ENCODE assay signal across 39 cellular contexts in genomic region chr19:41018736-41019290, GRCh38. TPM values are rescaled to one million over a fixed set of nuclear protein-coding genes. Genes with fewer than 3 reads are reported as not detected.
"Had no signal": no experiment of that assay in that cellular context is flagged by ENCODE, and none has a peak within 500 bp of the region (broad histone marks: within the 10 kb centered on the region; RNA-seq: fewer than 3 reads in every experiment).

No MANE protein-coding gene starts in this region.

- H3K36me3 Mint-ChIP-seq: activated CD4-positive, alpha-beta memory T cell treated with anti-CD3 and anti-CD28 coated beads for 36 hours; activated CD8-positive, alpha-beta memory T cell treated with anti-CD3 and anti-CD28 coated beads, Interleukin-2, amount 10 ng/mL, durations not matched to agents 7 days and 5 days; activated naive CD4-positive, alpha-beta T cell treated with anti-CD3 and anti-CD28 coated beads, Interleukin-2, amount 50 U/mL, for 72 hours; activated naive CD8-positive, alpha-beta T cell treated with anti-CD3 and anti-CD28 coated beads for 36 hours had no signal

- H3K27me3 ChIP-seq: adrenal gland, brain microvascular endothelial cell had no signal

- H3K4me1 ChIP-seq: adrenal gland, body of pancreas, breast epithelium had no signal

- ATAC-seq: activated CD8-positive, alpha-beta memory T cell treated with anti-CD3 and anti-CD28 coated beads, Interleukin-2, amount 10 ng/mL, durations not matched to agents 7 days and 5 days; activated CD8-positive, alpha-beta T cell treated with anti-CD3 and anti-CD28 coated beads for 36 hours; activated naive CD4-positive, alpha-beta T cell treated with anti-CD3 and anti-CD28 coated beads, Interleukin-2, amount 50 U/mL, for 72 hours; activated T-cell treated with anti-CD3 and anti-CD28 coated beads, Interleukin-2, amount 50 U/mL, for 4 hours; activated T-cell treated with anti-CD3 and anti-CD28 coated beads, Interleukin-2, amount 50 U/mL, for 72 hours; activated T-helper 17 cell treated with anti-CD3 and anti-CD28 coated beads, Interleukin-2, amount 50 U/mL, for 72 hours; body of pancreas had no signal

- H3K4me3 Mint-ChIP-seq: activated B cell treated with CpG ODN at 0.5 μM for 24 hours; activated CD4-positive, alpha-beta memory T cell treated with anti-CD3 and anti-CD28 coated beads for 36 hours; activated CD4-positive, alpha-beta T cell treated with anti-CD3 and anti-CD28 coated beads, Interleukin-2, amount 10 ng/mL, durations not matched to agents 24 days and 14 days; activated CD8-positive, alpha-beta memory T cell treated with anti-CD3 and anti-CD28 coated beads, Interleukin-2, amount 10 ng/mL, durations not matched to agents 7 days and 5 days; activated CD8-positive, alpha-beta T cell treated with anti-CD3 and anti-CD28 coated beads for 36 hours; activated naive CD4-positive, alpha-beta T cell treated with anti-CD3 and anti-CD28 coated beads for 36 hours; activated naive CD8-positive, alpha-beta T cell treated with anti-CD3 and anti-CD28 coated beads for 36 hours; activated T-cell treated with anti-CD3 and anti-CD28 coated beads, Interleukin-2, amount 50 U/mL, for 4 hours; activated T-cell treated with anti-CD3 and anti-CD28 coated beads, Interleukin-2, amount 50 U/mL, for 72 hours; activated T-helper 1 cell treated with anti-CD3 and anti-CD28 coated beads, Interleukin-12 subunit alpha, Interleukin-12 subunit beta, Interleukin-2, Interleukin-4 antibody, amounts not matched to agents 30 ng/mL and 10 ng/mL and 1 ng/mL, durations not matched to agents 14 hours and 24 hours and 36 hours; activated T-helper 17 cell treated with anti-CD3 and anti-CD28 coated beads, Interleukin-2, amount 50 U/mL, for 72 hours; T-helper 1 cell treated with Interleukin-12 subunit alpha and Interleukin-12 subunit beta and Interleukin-4 antibody, amounts not matched to agents 30 μg/mL and 1 μg/mL, for 36 hours; T-helper 2 cell treated with Interferon-gamma antibody and Interleukin-4, amounts not matched to agents 5 μg/mL and 100 μg/mL, for 36 hours had no signal

- H3K27ac ChIP-seq: adrenal gland, body of pancreas, brain microvascular endothelial cell, breast epithelium, VCaP had no signal

- DNase-seq: activated B cell treated with CpG ODN at 0.5 μM for 24 hours; activated CD4-positive, alpha-beta memory T cell treated with anti-CD3 and anti-CD28 coated beads for 36 hours; activated CD4-positive, alpha-beta T cell treated with anti-CD3 and anti-CD28 coated beads for 4 hours; activated CD4-positive, alpha-beta T cell treated with anti-CD3 and anti-CD28 coated beads, Interleukin-2, amount 10 ng/mL, durations not matched to agents 24 days and 14 days; activated CD4-positive, alpha-beta T cell treated with anti-CD3 and anti-CD28 coated beads, Interleukin-2, amount 50 U/mL, for 1 hour; activated CD4-positive, alpha-beta T cell treated with anti-CD3 and anti-CD28 coated beads, Interleukin-2, amount 50 U/mL, for 4 hours; activated CD4-positive, CD25-positive, alpha-beta regulatory T cell treated with anti-CD3 and anti-CD28 coated beads, Interleukin-2, amount 50 U/mL, for 72 hours; activated CD8-positive, alpha-beta memory T cell treated with anti-CD3 and anti-CD28 coated beads, Interleukin-2, amount 10 ng/mL, durations not matched to agents 7 days and 5 days; activated CD8-positive, alpha-beta T cell treated with anti-CD3 and anti-CD28 coated beads for 36 hours; activated effector memory CD4-positive, alpha-beta T cell treated with anti-CD3 and anti-CD28 coated beads, Interleukin-2, amount 50 U/mL, for 16 hours; activated gamma-delta T cell treated with Interleukin-2 at 50 U/mL for 16 hours; activated naive CD4-positive, alpha-beta T cell; activated naive CD4-positive, alpha-beta T cell treated with anti-CD3 and anti-CD28 coated beads for 36 hours; activated naive CD4-positive, alpha-beta T cell treated with anti-CD3 and anti-CD28 coated beads, Interleukin-2, amount 50 U/mL, for 16 hours; activated naive CD8-positive, alpha-beta T cell treated with anti-CD3 and anti-CD28 coated beads for 36 hours; activated T-cell treated with anti-CD3 and anti-CD28 coated beads for 4 hours; activated T-cell treated with anti-CD3 and anti-CD28 coated beads, Interleukin-2, amount 50 U/mL, for 1 hour; activated T-cell treated with anti-CD3 and anti-CD28 coated beads, Interleukin-2, amount 50 U/mL, for 4 hours; activated T-cell treated with anti-CD3 and anti-CD28 coated beads, Interleukin-2, amount 50 U/mL, for 72 hours; amniotic stem cell; aorta; body of pancreas; brain microvascular endothelial cell; central memory CD4-positive, alpha-beta T cell; SW 1271; T-helper 1 cell; T-helper 2 cell; T-helper 9 cell had no signal

- H3K9me3 Mint-ChIP-seq: activated B cell treated with CpG ODN at 0.5 μM for 24 hours; activated CD4-positive, alpha-beta memory T cell treated with anti-CD3 and anti-CD28 coated beads for 36 hours; activated CD4-positive, alpha-beta T cell treated with anti-CD3 and anti-CD28 coated beads, Interleukin-2, amount 10 ng/mL, durations not matched to agents 24 days and 14 days; activated CD8-positive, alpha-beta T cell treated with anti-CD3 and anti-CD28 coated beads for 36 hours; activated naive CD4-positive, alpha-beta T cell treated with anti-CD3 and anti-CD28 coated beads for 36 hours; activated naive CD4-positive, alpha-beta T cell treated with anti-CD3 and anti-CD28 coated beads, Interleukin-2, amount 50 U/mL, for 72 hours; activated naive CD8-positive, alpha-beta T cell treated with anti-CD3 and anti-CD28 coated beads for 36 hours; activated T-cell treated with anti-CD3 and anti-CD28 coated beads, Interleukin-2, amount 50 U/mL, for 4 hours; activated T-helper 1 cell treated with anti-CD3 and anti-CD28 coated beads, Interleukin-12 subunit alpha, Interleukin-12 subunit beta, Interleukin-2, Interleukin-4 antibody, amounts not matched to agents 30 ng/mL and 10 ng/mL and 1 ng/mL, durations not matched to agents 14 hours and 24 hours and 36 hours; activated T-helper 17 cell treated with anti-CD3 and anti-CD28 coated beads, Interleukin-2, amount 50 U/mL, for 72 hours; T-helper 1 cell treated with Interleukin-12 subunit alpha and Interleukin-12 subunit beta and Interleukin-4 antibody, amounts not matched to agents 30 μg/mL and 1 μg/mL, for 36 hours; T-helper 2 cell treated with Interferon-gamma antibody and Interleukin-4, amounts not matched to agents 5 μg/mL and 100 μg/mL, for 36 hours had no signal

- H3K4me1 Mint-ChIP-seq: activated B cell treated with CpG ODN at 0.5 μM for 24 hours; activated CD4-positive, alpha-beta T cell treated with anti-CD3 and anti-CD28 coated beads, Interleukin-2, amount 10 ng/mL, durations not matched to agents 24 days and 14 days; activated T-helper 17 cell treated with anti-CD3 and anti-CD28 coated beads, Interleukin-2, amount 50 U/mL, for 72 hours had no signal

- FAIRE-seq: astrocyte, TTC549 had no signal

- H3K9me3 ChIP-seq: adrenal gland, body of pancreas, breast epithelium had no signal

- H3K36me3 ChIP-seq: adrenal gland, brain microvascular endothelial cell, breast epithelium had no signal

- H3K4me3 ChIP-seq: adrenal gland, body of pancreas, breast epithelium had no signal

- H3K27ac Mint-ChIP-seq: activated B cell treated with CpG ODN at 0.5 μM for 24 hours; activated CD4-positive, alpha-beta memory T cell treated with anti-CD3 and anti-CD28 coated beads for 36 hours; activated CD4-positive, alpha-beta T cell treated with anti-CD3 and anti-CD28 coated beads, Interleukin-2, amount 10 ng/mL, durations not matched to agents 24 days and 14 days; activated CD8-positive, alpha-beta memory T cell treated with anti-CD3 and anti-CD28 coated beads, Interleukin-2, amount 10 ng/mL, durations not matched to agents 7 days and 5 days; activated CD8-positive, alpha-beta T cell treated with anti-CD3 and anti-CD28 coated beads for 36 hours; activated naive CD4-positive, alpha-beta T cell treated with anti-CD3 and anti-CD28 coated beads for 36 hours; activated naive CD4-positive, alpha-beta T cell treated with anti-CD3 and anti-CD28 coated beads, Interleukin-2, amount 50 U/mL, for 72 hours; activated naive CD8-positive, alpha-beta T cell treated with anti-CD3 and anti-CD28 coated beads for 36 hours; activated T-cell treated with anti-CD3 and anti-CD28 coated beads, Interleukin-2, amount 50 U/mL, for 72 hours; activated T-helper 1 cell treated with anti-CD3 and anti-CD28 coated beads, Interleukin-12 subunit alpha, Interleukin-12 subunit beta, Interleukin-2, Interleukin-4 antibody, amounts not matched to agents 30 ng/mL and 10 ng/mL and 1 ng/mL, durations not matched to agents 14 hours and 24 hours and 36 hours; activated T-helper 17 cell treated with anti-CD3 and anti-CD28 coated beads, Interleukin-2, amount 50 U/mL, for 72 hours; T-helper 1 cell treated with Interleukin-12 subunit alpha and Interleukin-12 subunit beta and Interleukin-4 antibody, amounts not matched to agents 30 μg/mL and 1 μg/mL, for 36 hours; T-helper 2 cell treated with Interferon-gamma antibody and Interleukin-4, amounts not matched to agents 5 μg/mL and 100 μg/mL, for 36 hours had no signal

- H3K27me3 Mint-ChIP-seq: activated CD4-positive, alpha-beta memory T cell treated with anti-CD3 and anti-CD28 coated beads for 36 hours had no signal

RNA-seq across cellular contexts. Expression of gene CYP2B6, which starts 27.7 kb away (rescaled TPM):
- total RNA-seq: activated B cell treated with CpG ODN at 0.5 μM for 24 hours; activated CD4-positive, alpha-beta memory T cell treated with anti-CD3 and anti-CD28 coated beads for 36 hours; activated CD4-positive, alpha-beta T cell treated with anti-CD3 and anti-CD28 coated beads, Interleukin-2, amount 10 ng/mL, durations not matched to agents 24 days and 14 days; activated CD8-positive, alpha-beta memory T cell treated with anti-CD3 and anti-CD28 coated beads, Interleukin-2, amount 10 ng/mL, durations not matched to agents 7 days and 5 days; activated CD8-positive, alpha-beta T cell treated with anti-CD3 and anti-CD28 coated beads for 36 hours; activated naive CD4-positive, alpha-beta T cell treated with anti-CD3 and anti-CD28 coated beads for 36 hours; activated naive CD4-positive, alpha-beta T cell treated with anti-CD3 and anti-CD28 coated beads, Interleukin-2, amount 50 U/mL, for 72 hours; activated naive CD8-positive, alpha-beta T cell treated with anti-CD3 and anti-CD28 coated beads for 36 hours; activated T-cell treated with anti-CD3 and anti-CD28 coated beads, Interleukin-2, amount 50 U/mL, for 72 hours; activated T-helper 1 cell treated with anti-CD3 and anti-CD28 coated beads, Interleukin-12 subunit alpha, Interleukin-12 subunit beta, Interleukin-2, Interleukin-4 antibody, amounts not matched to agents 30 ng/mL and 10 ng/mL and 1 ng/mL, durations not matched to agents 14 hours and 24 hours and 36 hours; activated T-helper 17 cell treated with anti-CD3 and anti-CD28 coated beads, Interleukin-2, amount 50 U/mL, for 72 hours; aorta; astrocyte; body of pancreas; breast epithelium; cardiac septum had no signal
